ENCODE assay signal across 10 cellular contexts in the genomic region with DNA sequence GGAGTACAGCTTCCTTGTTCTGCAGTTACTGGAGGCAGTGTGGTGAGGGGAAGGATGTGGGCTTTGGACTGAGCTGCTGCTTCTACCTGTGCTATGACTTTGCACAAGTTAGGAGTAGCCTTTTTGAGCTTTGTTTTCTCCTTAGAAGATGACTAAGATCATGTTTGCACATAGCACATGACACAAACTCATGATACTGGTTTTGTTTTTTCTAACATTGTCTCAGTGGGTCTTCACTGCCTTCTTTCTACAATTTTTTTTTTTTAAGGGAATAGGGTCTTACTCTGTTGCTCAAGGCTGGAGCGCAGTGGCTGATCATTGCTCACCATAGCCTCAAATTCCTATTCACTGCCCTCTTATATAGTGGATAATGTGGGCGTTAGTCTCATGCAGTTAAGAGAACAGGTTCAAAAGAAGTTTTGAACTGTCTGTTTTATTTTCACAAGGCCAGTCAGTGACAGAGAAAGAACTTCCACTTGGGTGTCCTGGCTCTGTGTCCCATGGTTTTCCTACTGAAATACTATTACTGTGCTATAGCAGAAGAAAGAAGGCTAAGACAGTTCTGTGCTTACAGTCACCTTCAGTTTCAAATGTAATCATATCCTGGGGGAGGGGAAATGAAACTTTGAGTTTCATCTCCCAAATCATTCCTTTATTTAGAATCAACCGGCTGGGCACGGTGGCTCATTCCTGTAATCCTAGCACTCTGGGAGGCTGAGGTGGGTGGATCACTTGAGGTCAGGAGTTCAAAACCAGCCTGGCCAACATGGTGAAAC.
DNase-seq lines count a peak whose midpoint lies in the region; ATAC-seq and TF ChIP-seq lines count a peak whose summit lies in the region.
"Had no signal": no experiment of that assay in that cellular context is flagged by ENCODE, and none has a peak within 500 bp of the region (broad histone marks: within the 10 kb centered on the region; RNA-seq: fewer than 3 reads in every experiment).

No MANE protein-coding gene starts in this region.

- H3K4me1 ChIP-seq in gastrocnemius medialis (peaks cover 50 to 65% of the 10 kb centered on the region in 2 donors), Caco-2 (peaks cover 3% of the 10 kb centered on the region; the same call in 1 of the 2 replicates)

- CTCF ChIA-PET in Caco-2 (lab: Charles Lee) = no interaction called here

- H3K9me3 Mint-ChIP-seq in Caco-2 (ENCODE audit: unreplicated experiment) = no peaks in the 10 kb centered on the region
- no peaks in the 10 kb centered on the region for H3K9me3 Mint-ChIP-seq in type B pancreatic cell

- intact Hi-C loops in gastrocnemius medialis (cut with DNase I; ENCODE audit: low total_unique reads) (no loop called here), Caco-2 (cut with micrococcal nuclease; ENCODE audit: unreplicated experiment) (no loop called here)

- in situ Hi-C loops in gastrocnemius medialis (cut with MboI; ENCODE audit: low sequenced_read_pairs in 4 of 4) = no loop called here

- peak; percentile 80 for ATAC-seq in HG02885 (IDR thresholded peaks at IDR 0.05; ENCODE audit: poor library complexity, unreplicated experiment)
- peak; percentile 66 for ATAC-seq in T-helper 17 cell
- ATAC-seq in gastrocnemius medialis = peak; percentile 75 to 78

- H3K4me3 ChIP-seq in gastrocnemius medialis (no peak overlapping the region), Caco-2 (ENCODE audit: low read depth, low read length) (no peak overlapping the region)

- TF ChIP-seq CTCF in gastrocnemius medialis (IDR thresholded peaks at IDR 0.05 in 4 of 5, conservative IDR thresholded peaks at IDR 0.05 in 1 of 5) = no peak
- no peak for TF ChIP-seq CTCF in Caco-2 (IDR thresholded peaks at IDR 0.05; ENCODE audit: insufficient read depth in 1 of 2, low read depth in 1 of 2, low read length in 1 of 2, severe bottlenecking in 1 of 2, unreplicated experiment in 1 of 2)
- TF ChIP-seq CTCF in type B pancreatic cell (conservative IDR thresholded peaks at IDR 0.05) = no peak

- H3K36me3 Mint-ChIP-seq in T-helper 17 cell (ENCODE audit: low read depth) (peaks cover 6% of the 10 kb centered on the region), Caco-2 (ENCODE audit: insufficient read depth, unreplicated experiment) (no peaks in the 10 kb centered on the region), type B pancreatic cell (no peaks in the 10 kb centered on the region)

- TF ChIP-seq POLR2A in gastrocnemius medialis (IDR thresholded peaks at IDR 0.05) = no peak

- H3K27me3 Mint-ChIP-seq in T-helper 17 cell = no peaks in the 10 kb centered on the region
- no peaks in the 10 kb centered on the region for H3K27me3 Mint-ChIP-seq in Caco-2 (ENCODE audit: insufficient read depth, unreplicated experiment)
- peaks cover 3% of the 10 kb centered on the region for H3K27me3 Mint-ChIP-seq in type B pancreatic cell

- no peaks in the 10 kb centered on the region for H3K36me3 ChIP-seq in gastrocnemius medialis
- no peaks in the 10 kb centered on the region for H3K36me3 ChIP-seq in Caco-2 (ENCODE audit: control insufficient read depth, insufficient read depth, low read length)

- DNase-seq in NOMO-1 treated with DMSO at 0.1 percent for 48 hours (lab: John Stamatoyannopoulos, UW; ENCODE audit: unreplicated experiment) (peak; percentile 14), NOMO-1 (lab: John Stamatoyannopoulos, UW; ENCODE audit: unreplicated experiment in 2 of 2) (no peak), T-helper 17 cell (no peak), gastrocnemius medialis (no peak), NCI-H446 (lab: John Stamatoyannopoulos, UW) (no peak), Caco-2 (no peak), type B pancreatic cell (ENCODE audit: extremely low spot score, unreplicated experiment) (no peak)
- DNase-seq: NCI-H1105 treated with DMSO at 0.1 percent for 48 hours, posterior cingulate gyrus had no signal

- no peaks in the 10 kb centered on the region for H3K27me3 ChIP-seq in gastrocnemius medialis
- H3K27me3 ChIP-seq in Caco-2 (replicated peaks; ENCODE audit: control insufficient read depth, insufficient read depth, low read length) = no peaks in the 10 kb centered on the region

- H3K27ac ChIP-seq in gastrocnemius medialis = peak overlapping the region; percentile 56 to 80 (median 69)

- no peaks in the 10 kb centered on the region for H3K9me3 ChIP-seq in T-helper 17 cell (ENCODE audit: control insufficient read depth, low read length, poor library complexity, severe bottlenecking)
- H3K9me3 ChIP-seq in gastrocnemius medialis = no peaks in the 10 kb centered on the region
- H3K9me3 ChIP-seq in Caco-2 = no peaks in the 10 kb centered on the region

- H3K4me3 Mint-ChIP-seq in T-helper 17 cell = no peak overlapping the region
- H3K4me3 Mint-ChIP-seq in Caco-2 (ENCODE audit: unreplicated experiment) = no peak overlapping the region
- H3K4me3 Mint-ChIP-seq in type B pancreatic cell = no peak overlapping the region

- peak overlapping the region; percentile 37 for H3K27ac Mint-ChIP-seq in T-helper 17 cell
- H3K27ac Mint-ChIP-seq in Caco-2 (ENCODE audit: unreplicated experiment) = no peak overlapping the region
- no peak overlapping the region for H3K27ac Mint-ChIP-seq in type B pancreatic cell

- POLR2A ChIA-PET in Caco-2 (lab: Charles Lee) = no interaction called here

- BruUV-seq in Caco-2 (replicated peaks; lab: Mats Ljungman, UMichigan) = no TSS peak

- peaks cover 42% of the 10 kb centered on the region for H3K4me1 Mint-ChIP-seq in T-helper 17 cell
- no peaks in the 10 kb centered on the region for H3K4me1 Mint-ChIP-seq in Caco-2 (ENCODE audit: low read depth, unreplicated experiment)
- H3K4me1 Mint-ChIP-seq in type B pancreatic cell (ENCODE audit: unreplicated experiment) = peaks cover 38% of the 10 kb centered on the region
